ENCODE assay signal across 18 cellular contexts in the genomic region with DNA sequence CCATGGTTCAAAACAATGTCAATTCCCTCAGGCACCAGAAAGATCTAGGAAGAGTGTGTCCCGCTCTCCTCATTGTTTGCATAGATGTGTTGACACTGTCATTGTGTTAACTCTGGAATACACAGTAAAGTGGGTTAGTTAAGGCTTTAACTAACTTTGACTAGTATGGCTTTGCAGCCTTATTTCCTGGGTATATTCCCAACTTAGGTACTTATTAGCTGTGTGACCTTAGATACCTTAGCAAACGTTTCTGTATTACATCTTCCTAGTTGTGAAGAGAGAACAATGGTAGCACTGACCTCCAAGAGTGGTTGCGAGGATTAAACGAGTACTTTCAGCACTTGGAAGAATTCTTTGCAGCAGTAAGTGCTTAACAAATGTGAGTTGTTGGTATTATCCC.
DNase-seq lines count a peak whose midpoint lies in the region; ATAC-seq and TF ChIP-seq lines count a peak whose summit lies in the region.
"Had no signal": no experiment of that assay in that cellular context is flagged by ENCODE, and none has a peak within 500 bp of the region (broad histone marks: within the 10 kb centered on the region; RNA-seq: fewer than 3 reads in every experiment).

No MANE protein-coding gene starts in this region.

- H3K27me3 ChIP-seq in SK-N-SH (ENCODE audit: insufficient read depth) (no peaks in the 10 kb centered on the region), upper lobe of right lung (no peaks in the 10 kb centered on the region)

- CTCF ChIA-PET in SK-N-SH (lab: Yijun Ruan, JAX): interaction anchor here (0.6 to 2.5 kb wide), 4 partner anchors 29 to 202 kb away, joined by 3 to 12 read pairs (median 3); no protein-coding TSS in a partner anchor

- H3K4me2 ChIP-seq in SK-N-SH: no peak overlapping the region; the same call in 1 of the 2 replicates

- no peak overlapping the region for H2AFZ ChIP-seq in SK-N-SH (ENCODE audit: low read depth)

- POLR2A ChIA-PET in SK-N-SH (lab: Yijun Ruan, JAX): no interaction called here

- H3K27me3 Mint-ChIP-seq in osteocyte (ENCODE audit: unreplicated experiment): no peaks in the 10 kb centered on the region
- H3K27me3 Mint-ChIP-seq: activated CD8-positive, alpha-beta T cell treated with anti-CD3 and anti-CD28 coated beads for 36 hours; activated naive CD8-positive, alpha-beta T cell treated with anti-CD3 and anti-CD28 coated beads, Interleukin-2, amount 10 ng/mL, durations not matched to agents 7 days and 5 days had no signal

- H3F3A ChIP-seq in SK-N-SH (replicated peaks; ENCODE audit: insufficient read depth): peaks cover 34% of the 10 kb centered on the region

- H3K27ac Mint-ChIP-seq in osteocyte (ENCODE audit: unreplicated experiment): peak overlapping the region; percentile 95
- H3K27ac Mint-ChIP-seq: activated CD8-positive, alpha-beta T cell treated with anti-CD3 and anti-CD28 coated beads for 36 hours; activated naive CD8-positive, alpha-beta T cell treated with anti-CD3 and anti-CD28 coated beads, Interleukin-2, amount 10 ng/mL, durations not matched to agents 7 days and 5 days; activated T-cell treated with anti-CD3 and anti-CD28 coated beads, Interleukin-2, amount 50 U/mL, for 72 hours had no signal

- DNase-seq in SK-N-SH (no peak), epithelial cell of prostate (ENCODE audit: low read depth, low spot score) (no peak), osteocyte (ENCODE audit: extremely low spot score, unreplicated experiment) (no peak), upper lobe of right lung (no peak)
- no peak for DNase-seq in activated CD4-positive, alpha-beta T cell treated with anti-CD3 and anti-CD28 coated beads, Interleukin-2, amount 50 U/mL, for 4 hours
- DNase-seq in stimulated activated naive CD4-positive, alpha-beta T cell treated with Interleukin-2 at 50 U/mL for 16 hours (lab: John Stamatoyannopoulos, UW): no peak
- DNase-seq: activated CD8-positive, alpha-beta T cell treated with anti-CD3 and anti-CD28 coated beads for 36 hours; activated naive CD8-positive, alpha-beta T cell treated with anti-CD3 and anti-CD28 coated beads, Interleukin-2, amount 10 ng/mL, durations not matched to agents 7 days and 5 days; activated T-cell treated with anti-CD3 and anti-CD28 coated beads, Interleukin-2, amount 50 U/mL, for 72 hours; C1 segment of cervical spinal cord; caudate nucleus; effector CD4-positive, alpha-beta T cell; NCI-H526 treated with DMSO at 0.1 percent for 48 hours; stimulated activated CD4-positive, alpha-beta T cell treated with anti-CD3 and anti-CD28 coated beads, Interleukin-2, amount 100 ng/mL, for 48 hours had no signal

- no peak overlapping the region for H3K4me3 ChIP-seq in SK-N-SH (ENCODE audit: low read depth in 2 of 2, low read length in 1 of 2)
- H3K4me3 ChIP-seq in upper lobe of right lung: no peak overlapping the region
- H3K4me3 ChIP-seq: lung had no signal

- no peak for TF ChIP-seq RAD21 in SK-N-SH (IDR thresholded peaks at IDR 0.05; ENCODE audit: low read length)

- H3K36me3 ChIP-seq in SK-N-SH (replicated peaks in 1 of 2; ENCODE audit: control insufficient read depth in 1 of 2, insufficient read depth in 2 of 2, low read length in 1 of 2) (no peaks in the 10 kb centered on the region), upper lobe of right lung (no peaks in the 10 kb centered on the region)

- ATAC-seq in SK-N-SH treated with all-trans-retinoic acid at 6 μM for 48 hours: no peak
- ATAC-seq in upper lobe of right lung: no peak
- ATAC-seq in HG02973 (IDR thresholded peaks at IDR 0.05; ENCODE audit: unreplicated experiment): no peak
- ATAC-seq: activated CD8-positive, alpha-beta T cell treated with anti-CD3 and anti-CD28 coated beads for 36 hours; activated T-cell treated with anti-CD3 and anti-CD28 coated beads, Interleukin-2, amount 50 U/mL, for 72 hours; HCT116 had no signal

- intact Hi-C loops in upper lobe of right lung (cut with DNase I): no loop called here

- no peaks in the 10 kb centered on the region for H3K79me2 ChIP-seq in SK-N-SH (ENCODE audit: insufficient read depth)

- H3K27ac ChIP-seq in SK-N-SH (ENCODE audit: low read depth in 2 of 2, low read length in 1 of 2) (peak overlapping the region; percentile 86 to 99), epithelial cell of prostate (peak overlapping the region; percentile 85), upper lobe of right lung (peak overlapping the region; percentile 32)

- H3K9me2 ChIP-seq in SK-N-SH: no peaks in the 10 kb centered on the region

- H3K9ac ChIP-seq in SK-N-SH: no peak overlapping the region

- peaks cover 63% of the 10 kb centered on the region for H3K4me1 Mint-ChIP-seq in osteocyte (ENCODE audit: unreplicated experiment)

- H3K4me1 ChIP-seq in SK-N-SH (ENCODE audit: control insufficient read depth in 1 of 2, insufficient read depth in 2 of 2, low read depth in 1 of 2, low read length in 1 of 2) (peaks cover 38 to 44% of the 10 kb centered on the region in 2 experiments), upper lobe of right lung (peaks cover 8% of the 10 kb centered on the region)

- no peak for TF ChIP-seq EP300 in SK-N-SH (IDR thresholded peaks at IDR 0.05; ENCODE audit: borderline replicate concordance in 1 of 2, low read depth in 1 of 2, low read length in 1 of 2)

- H3K9me3 Mint-ChIP-seq in osteocyte (ENCODE audit: unreplicated experiment): no peaks in the 10 kb centered on the region
- H3K9me3 Mint-ChIP-seq: activated CD8-positive, alpha-beta T cell treated with anti-CD3 and anti-CD28 coated beads for 36 hours; activated naive CD8-positive, alpha-beta T cell treated with anti-CD3 and anti-CD28 coated beads, Interleukin-2, amount 10 ng/mL, durations not matched to agents 7 days and 5 days; activated T-cell treated with anti-CD3 and anti-CD28 coated beads, Interleukin-2, amount 50 U/mL, for 72 hours had no signal

- no peaks in the 10 kb centered on the region for H3K36me3 Mint-ChIP-seq in osteocyte (ENCODE audit: unreplicated experiment)

- no peaks in the 10 kb centered on the region for H3K9me3 ChIP-seq in SK-N-SH
- H3K9me3 ChIP-seq in upper lobe of right lung: no peaks in the 10 kb centered on the region

- no peak overlapping the region for H3K4me3 Mint-ChIP-seq in osteocyte (ENCODE audit: unreplicated experiment)
- H3K4me3 Mint-ChIP-seq: activated CD8-positive, alpha-beta T cell treated with anti-CD3 and anti-CD28 coated beads for 36 hours; activated naive CD8-positive, alpha-beta T cell treated with anti-CD3 and anti-CD28 coated beads, Interleukin-2, amount 10 ng/mL, durations not matched to agents 7 days and 5 days; activated T-cell treated with anti-CD3 and anti-CD28 coated beads, Interleukin-2, amount 50 U/mL, for 72 hours had no signal

- TF ChIP-seq CTCF in SK-N-SH (IDR thresholded peaks at IDR 0.05) (no peak), osteocyte (IDR thresholded peaks at IDR 0.05) (no peak), upper lobe of right lung (IDR thresholded peaks at IDR 0.05) (no peak)

- 88% methylated on average over 4 of the region's 4 CpGs for WGBS in SK-N-SH (ENCODE audit: low lambda C conversion rate)

- H4K20me1 ChIP-seq in SK-N-SH (ENCODE audit: insufficient read depth): no peaks in the 10 kb centered on the region

TF ChIP-seq in SK-N-SH, 30 proteins besides CTCF, POLR2A, EP300 and RAD21:
- TF ChIP-seq TEAD4 (IDR thresholded peaks at IDR 0.05; ENCODE audit: borderline replicate concordance, insufficient read depth): no peak
- TF ChIP-seq GABPA (IDR thresholded peaks at IDR 0.05; ENCODE audit: low read depth): no peak
- no peak for TF ChIP-seq RFX5 (IDR thresholded peaks at IDR 0.05; ENCODE audit: low read length)
- no peak for TF ChIP-seq YY1 (IDR thresholded peaks at IDR 0.05; ENCODE audit: low read depth)
- TF ChIP-seq EZH2phosphoT487 (IDR thresholded peaks at IDR 0.05; ENCODE audit: borderline replicate concordance, low read depth): no peak
- TF ChIP-seq ZBTB33 (IDR thresholded peaks at IDR 0.05; ENCODE audit: borderline replicate concordance, low read depth): no peak

TF ChIP-seq in SK-N-SH treated with all-trans-retinoic acid at 6 μM for 48 hours, 23 proteins besides CTCF, POLR2A, EP300 and RAD21:
- no peak for TF ChIP-seq TOX (CRISPR knock-in tag; IDR thresholded peaks at IDR 0.05; ENCODE audit: borderline replicate concordance)
- TF ChIP-seq POU6F1 (CRISPR knock-in tag; IDR thresholded peaks at IDR 0.05; ENCODE audit: borderline replicate concordance, low read depth): no peak
- TF ChIP-seq PPARA (CRISPR knock-in tag; IDR thresholded peaks at IDR 0.05; ENCODE audit: borderline replicate concordance): no peak

Comparison
In these comparisons a context has a peak if more than half of its experiments do, and no peak if none do; other contexts are left out.
1. H3K27ac ChIP-seq: peak in every context shown above with its lines; median percentile 92 in SK-N-SH; 85 in epithelial cell of prostate; 32 in upper lobe of right lung.